In genomic region chr19:30565680-30566079, GRCh38 we compare ENCODE assay signal across 19 cellular contexts.
DNase-seq lines count a peak whose midpoint lies in the region; ATAC-seq and TF ChIP-seq lines count a peak whose summit lies in the region.
"Had no signal": no experiment of that assay in that cellular context is flagged by ENCODE, and none has a peak within 500 bp of the region (broad histone marks: within the 10 kb centered on the region; RNA-seq: fewer than 3 reads in every experiment).

No MANE protein-coding gene starts in this region.

- H3K79me2 ChIP-seq in H9 (ENCODE audit: insufficient read depth, low read length) = no peaks in the 10 kb centered on the region

- no peak overlapping the region for H3K4ac ChIP-seq in H9 (ENCODE audit: low read depth, low read length)

- no peaks in the 10 kb centered on the region; a peak in 1 of 5 replicates for H3K9me3 Mint-ChIP-seq in H9
- H3K9me3 Mint-ChIP-seq in activated T-helper 17 cell treated with anti-CD3 and anti-CD28 coated beads, Interleukin-2, amount 50 U/mL, for 72 hours = no peaks in the 10 kb centered on the region
- H3K9me3 Mint-ChIP-seq: CD4-positive, CD25-positive, alpha-beta regulatory T cell had no signal

- H2BK20ac ChIP-seq in H9 (ENCODE audit: low read depth, low read length, poor library complexity, severe bottlenecking) = no peak overlapping the region

- H4K20me1 ChIP-seq in H9 (ENCODE audit: control insufficient read depth, insufficient read depth, insufficient read length) = no peaks in the 10 kb centered on the region

- H3K9me3 ChIP-seq in H9 (ENCODE audit: control insufficient read depth, low read depth, low read length) (no peaks in the 10 kb centered on the region), SJSA1 (replicated peaks) (no peaks in the 10 kb centered on the region), suprapubic skin (no peaks in the 10 kb centered on the region)
- H3K9me3 ChIP-seq: Caco-2, Peyer's patch had no signal

- H3K4me1 ChIP-seq in H9 (ENCODE audit: insufficient read depth, low read length) (peaks cover 4% of the 10 kb centered on the region; the same call in 1 of the 2 replicates), SJSA1 (replicated peaks) (peaks cover 45% of the 10 kb centered on the region), suprapubic skin (no peaks in the 10 kb centered on the region)
- H3K4me1 ChIP-seq: Caco-2, Peyer's patch had no signal

- no peak for TF ChIP-seq EP300 in suprapubic skin (IDR thresholded peaks at IDR 0.05)

- no peak for DNase-seq in H9
- peak; percentile 72 for DNase-seq in SJSA1 (ENCODE audit: low read depth in 1 of 2, low spot score in 2 of 2)
- peak; percentile 20 for DNase-seq in kidney tubule cell (ENCODE audit: low spot score)
- peak; percentile 7 to 13 for DNase-seq in suprapubic skin (ENCODE audit: low spot score in 2 of 2)
- DNase-seq in T-helper 9 cell = no peak
- DNase-seq in NCI-H82 treated with DMSO at 0.1 percent for 48 hours (lab: John Stamatoyannopoulos, UW; ENCODE audit: unreplicated experiment) = no peak
- DNase-seq: Caco-2; CD4-positive, CD25-positive, alpha-beta regulatory T cell; DMS79; GOT3; NCI-H146; NCI-H2081; NCI-H524; Peyer's patch; Right ventricle myocardium superior had no signal

- no peaks in the 10 kb centered on the region for H3K79me1 ChIP-seq in H9 (ENCODE audit: insufficient read depth, low read depth, low read length, poor library complexity, severe bottlenecking)

- H3K23me2 ChIP-seq in H9 (ENCODE audit: insufficient read length, low read depth, low read length, poor library complexity, severe bottlenecking) = no peaks in the 10 kb centered on the region

- no peak overlapping the region for H2AK5ac ChIP-seq in H9 (ENCODE audit: insufficient read length, low read length)

- no peak overlapping the region for H3K27ac ChIP-seq in H9 (ENCODE audit: insufficient read length, low read depth, low read length)
- H3K27ac ChIP-seq in SJSA1 = peak overlapping the region; percentile 74; the same call in 1 of the 2 replicates
- no peak overlapping the region for H3K27ac ChIP-seq in suprapubic skin
- H3K27ac ChIP-seq: KMS-11, Peyer's patch had no signal

- H3K27me3 Mint-ChIP-seq in H9 (ENCODE audit: low read depth) = peaks cover 7% of the 10 kb centered on the region
- H3K27me3 Mint-ChIP-seq in activated T-helper 17 cell treated with anti-CD3 and anti-CD28 coated beads, Interleukin-2, amount 50 U/mL, for 72 hours = no peaks in the 10 kb centered on the region
- H3K27me3 Mint-ChIP-seq: B cell had no signal

- no peak overlapping the region for H3K23ac ChIP-seq in H9 (ENCODE audit: insufficient read length, low read depth, low read length)

- no peaks in the 10 kb centered on the region for H3K27me3 ChIP-seq in H9 (ENCODE audit: insufficient read depth, low read length)
- H3K27me3 ChIP-seq in SJSA1 (replicated peaks) = no peaks in the 10 kb centered on the region
- H3K27me3 ChIP-seq in suprapubic skin = peaks cover 8% of the 10 kb centered on the region
- H3K27me3 ChIP-seq: Peyer's patch had no signal

- H3K4me3 ChIP-seq in SJSA1 (no peak overlapping the region), suprapubic skin (no peak overlapping the region)
- H3K4me3 ChIP-seq: GM12878, Peyer's patch had no signal

- TF ChIP-seq POLR2A in suprapubic skin (IDR thresholded peaks at IDR 0.05) = no peak

- WGBS in H9 (ENCODE audit: extremely low coverage, insufficient read length, low lambda C conversion rate) = no CpG with 5 or more reads among the region's 6 CpGs
- 60% methylated on average over 6 of the region's 6 CpGs for WGBS in suprapubic skin

- no peak overlapping the region for H3K4me2 ChIP-seq in H9 (ENCODE audit: insufficient read depth, insufficient read length, low read length)
- H3K4me2 ChIP-seq: KMS-11 had no signal

- H3K36me3 ChIP-seq in SJSA1 = no peaks in the 10 kb centered on the region
- no peaks in the 10 kb centered on the region for H3K36me3 ChIP-seq in suprapubic skin
- H3K36me3 ChIP-seq: Peyer's patch had no signal

- no peak overlapping the region; a peak in 1 of 5 replicates for H3K4me3 Mint-ChIP-seq in H9
- H3K4me3 Mint-ChIP-seq in activated T-helper 17 cell treated with anti-CD3 and anti-CD28 coated beads, Interleukin-2, amount 50 U/mL, for 72 hours = no peak overlapping the region
- H3K4me3 Mint-ChIP-seq: B cell; CD4-positive, CD25-positive, alpha-beta regulatory T cell had no signal

- no peak overlapping the region for H3K9ac ChIP-seq in H9 (ENCODE audit: extremely low read depth, insufficient read length, low read length)
- H3K9ac ChIP-seq: KMS-11 had no signal

- no peak overlapping the region for H3K14ac ChIP-seq in H9 (ENCODE audit: insufficient read depth, low read length)

- no peak overlapping the region for H4K91ac ChIP-seq in H9 (ENCODE audit: insufficient read length, low read depth, low read length)

- H3K4me1 Mint-ChIP-seq in H9 = peaks cover 39% of the 10 kb centered on the region in 2 experiments
- no peaks in the 10 kb centered on the region for H3K4me1 Mint-ChIP-seq in activated T-helper 17 cell treated with anti-CD3 and anti-CD28 coated beads, Interleukin-2, amount 50 U/mL, for 72 hours
- H3K4me1 Mint-ChIP-seq: B cell had no signal

- TF ChIP-seq CTCF in H9 (conservative IDR thresholded peaks at IDR 0.05) (no peak), suprapubic skin (IDR thresholded peaks at IDR 0.05) (no peak)

- no peak for ATAC-seq in activated T-helper 17 cell treated with anti-CD3 and anti-CD28 coated beads, Interleukin-2, amount 50 U/mL, for 72 hours (replicated peaks)
- ATAC-seq: GM12878 had no signal

- no peak overlapping the region for H2BK12ac ChIP-seq in H9 (ENCODE audit: insufficient read length, low read depth, low read length)

- no peaks in the 10 kb centered on the region for H3K36me3 Mint-ChIP-seq in H9 (ENCODE audit: insufficient read depth in 1 of 3, low read depth in 3 of 3)
- no peaks in the 10 kb centered on the region for H3K36me3 Mint-ChIP-seq in activated T-helper 17 cell treated with anti-CD3 and anti-CD28 coated beads, Interleukin-2, amount 50 U/mL, for 72 hours (ENCODE audit: low read depth)
- H3K36me3 Mint-ChIP-seq: CD4-positive, CD25-positive, alpha-beta regulatory T cell had no signal

- no peak overlapping the region for H2BK120ac ChIP-seq in H9 (ENCODE audit: low read depth, low read length, poor library complexity, severe bottlenecking)

- H3T11ph ChIP-seq in H9 (ENCODE audit: low read length) = no peak overlapping the region

- no peak overlapping the region for H4K5ac ChIP-seq in H9 (ENCODE audit: insufficient read length, low read depth, low read length)

- no peak overlapping the region for H2BK5ac ChIP-seq in H9 (ENCODE audit: insufficient read length, low read length)

- no peak overlapping the region for H3K56ac ChIP-seq in H9 (ENCODE audit: insufficient read length, low read depth, low read length)

- H4K8ac ChIP-seq in H9 (replicated peaks; ENCODE audit: insufficient read length, low read depth, low read length) = no peak overlapping the region

- H2BK15ac ChIP-seq in H9 (ENCODE audit: low read depth, low read length) = no peak overlapping the region

- H3K27ac Mint-ChIP-seq in H9 = peak overlapping the region in 2 of 3 experiments; percentile 55 to 96; a peak in 3 of 7 replicates
- no peak overlapping the region for H3K27ac Mint-ChIP-seq in activated T-helper 17 cell treated with anti-CD3 and anti-CD28 coated beads, Interleukin-2, amount 50 U/mL, for 72 hours
- H3K27ac Mint-ChIP-seq: B cell; CD4-positive, CD25-positive, alpha-beta regulatory T cell had no signal

- no peak overlapping the region for H3K18ac ChIP-seq in H9 (ENCODE audit: insufficient read length, low read depth, low read length)

- H2AFZ ChIP-seq in H9 (ENCODE audit: low read length) = no peak overlapping the region

Comparison
In these comparisons a context has a peak if more than half of its experiments do, and no peak if none do; other contexts are left out.
1. DNase-seq: peak in SJSA1 (2 of 2), kidney tubule cell (single experiment) and suprapubic skin (2 of 2); none in H9 (single experiment), T-helper 9 cell (single experiment) and NCI-H82 treated with DMSO at 0.1 percent for 48 hours (single experiment).